Comparison of ENCODE assay signal across 8 cellular contexts in genomic region chr2:118855451-118856279, GRCh38. TPM values are rescaled to one million over a fixed set of nuclear protein-coding genes. Genes with fewer than 3 reads are reported as not detected.
DNase-seq lines count a peak whose midpoint lies in the region; ATAC-seq and TF ChIP-seq lines count a peak whose summit lies in the region.

No MANE protein-coding gene starts in this region.

- H3K27me3 Mint-ChIP-seq in Caco-2 (ENCODE audit: insufficient read depth, unreplicated experiment): peaks cover 41% of the 10 kb centered on the region
- H3K27me3 Mint-ChIP-seq in activated T-helper 17 cell treated with anti-CD3 and anti-CD28 coated beads, Interleukin-2, amount 50 U/mL, for 72 hours: peaks cover 64% of the 10 kb centered on the region

- CTCF ChIA-PET in Caco-2 (lab: Charles Lee): interaction anchor here (0.6 to 1.3 kb wide), 10 partner anchors 9 to 809 kb away, joined by 3 to 9 read pairs (median 4); no protein-coding TSS in a partner anchor
- CTCF ChIA-PET in Panc1 (lab: Charles Lee): interaction anchor here (0.6 to 1.3 kb wide), 10 partner anchors 26 to 823 kb away, joined by 3 to 9 read pairs (median 3); no protein-coding TSS in a partner anchor

- H3K4me1 ChIP-seq in Caco-2: no peaks in the 10 kb centered on the region
- H3K4me1 ChIP-seq in Panc1 (ENCODE audit: control insufficient read depth, insufficient read depth, low read length): 0 out of 2 replicates have a peak, but pooled peaks cover 3% of the 10 kb centered on the region

- ATAC-seq in GM19468 (IDR thresholded peaks at IDR 0.05; ENCODE audit: extremely low read depth, unreplicated experiment) (peak; percentile 65), Panc1 (peak; percentile 90)
- ATAC-seq in activated T-helper 17 cell treated with anti-CD3 and anti-CD28 coated beads, Interleukin-2, amount 50 U/mL, for 72 hours (replicated peaks): peak; percentile 86

- H3K36me3 Mint-ChIP-seq in Caco-2 (ENCODE audit: insufficient read depth, unreplicated experiment): no peaks in the 10 kb centered on the region
- H3K36me3 Mint-ChIP-seq in activated T-helper 17 cell treated with anti-CD3 and anti-CD28 coated beads, Interleukin-2, amount 50 U/mL, for 72 hours (ENCODE audit: low read depth): no peaks in the 10 kb centered on the region

- BruUV-seq in Caco-2 (replicated peaks; lab: Mats Ljungman, UMichigan) (no TSS peak), Panc1 (replicated peaks; lab: Mats Ljungman, UMichigan) (no TSS peak)

- H3K4me1 Mint-ChIP-seq in Caco-2 (ENCODE audit: low read depth, unreplicated experiment): no peaks in the 10 kb centered on the region
- peaks cover 10% of the 10 kb centered on the region for H3K4me1 Mint-ChIP-seq in activated T-helper 17 cell treated with anti-CD3 and anti-CD28 coated beads, Interleukin-2, amount 50 U/mL, for 72 hours

- TF ChIP-seq CTCF in Caco-2 (IDR thresholded peaks at IDR 0.05; ENCODE audit: insufficient read depth in 1 of 2, low read depth in 1 of 2, low read length in 1 of 2, severe bottlenecking in 1 of 2, unreplicated experiment in 1 of 2) (peak; percentile 74 to 94), Panc1 (IDR thresholded peaks at IDR 0.05) (peak; percentile 97), foreskin fibroblast (IDR thresholded peaks at IDR 0.05; ENCODE audit: low read depth, low read length) (peak; percentile 80)

- no peak overlapping the region for H3K27ac ChIP-seq in Panc1 (ENCODE audit: low read length)

- H3K36me3 ChIP-seq in Caco-2 (ENCODE audit: control insufficient read depth, insufficient read depth, low read length): no peaks in the 10 kb centered on the region
- H3K36me3 ChIP-seq in Panc1 (ENCODE audit: control insufficient read depth, insufficient read depth, low read length): no peaks in the 10 kb centered on the region

- in situ Hi-C loops in Panc1 (cut with HindIII; ENCODE audit: low pct_unique_long_range_greater_than_20kb, low sequenced_read_pairs): no loop called here

- no peaks in the 10 kb centered on the region for H3K9me3 Mint-ChIP-seq in Caco-2 (ENCODE audit: unreplicated experiment)
- H3K9me3 Mint-ChIP-seq in activated T-helper 17 cell treated with anti-CD3 and anti-CD28 coated beads, Interleukin-2, amount 50 U/mL, for 72 hours: no peaks in the 10 kb centered on the region

- DNase-seq in Caco-2: peak; percentile 65 to 86
- DNase-seq in HS-5 (ENCODE audit: low read depth): peak; percentile 57
- DNase-seq in Panc1 (ENCODE audit: low read depth, low spot score): no peak
- peak; percentile 62 to 88 for DNase-seq in foreskin fibroblast
- peak; percentile 20 for DNase-seq in non-pigmented ciliary epithelial cell (ENCODE audit: low read depth)
- DNase-seq in stromal cell of bone marrow (ENCODE audit: low read depth): peak; percentile 66

- intact Hi-C loops in Caco-2 (cut with micrococcal nuclease; ENCODE audit: unreplicated experiment) (loop anchor here (1.0 to 5.0 kb wide), 7 partner anchors 92 to 633 kb away; no protein-coding TSS in a partner anchor), Panc1 (cut with micrococcal nuclease; ENCODE audit: unreplicated experiment) (loop anchor here (1.0 to 10.0 kb wide), 3 partner anchors 91 to 633 kb away; no protein-coding TSS in a partner anchor)

- POLR2A ChIA-PET in Caco-2 (lab: Charles Lee): no interaction called here
- POLR2A ChIA-PET in Panc1 (lab: Charles Lee): no interaction called here

- H3K4me3 ChIP-seq in Caco-2 (ENCODE audit: low read depth, low read length): no peak overlapping the region
- peak overlapping the region; percentile 7 to 27; a peak in 3 of 4 replicates for H3K4me3 ChIP-seq in Panc1 (ENCODE audit: low read depth in 2 of 2, low read length in 2 of 2)
- H3K4me3 ChIP-seq in foreskin fibroblast (ENCODE audit: low read depth in 1 of 2, low read length in 2 of 2): peak overlapping the region; percentile 22

- no peak overlapping the region for H3K27ac Mint-ChIP-seq in Caco-2 (ENCODE audit: unreplicated experiment)
- H3K27ac Mint-ChIP-seq in activated T-helper 17 cell treated with anti-CD3 and anti-CD28 coated beads, Interleukin-2, amount 50 U/mL, for 72 hours: no peak overlapping the region

- no peaks in the 10 kb centered on the region for H3K9me3 ChIP-seq in Caco-2
- no peaks in the 10 kb centered on the region for H3K9me3 ChIP-seq in Panc1 (ENCODE audit: control insufficient read depth, insufficient read depth, low read depth, low read length)

- H3K27me3 ChIP-seq in Caco-2 (replicated peaks; ENCODE audit: control insufficient read depth, insufficient read depth, low read length): no peaks in the 10 kb centered on the region; the same call in 1 of the 2 replicates
- H3K27me3 ChIP-seq in Panc1 (ENCODE audit: control insufficient read depth, insufficient read depth, low read length): peaks cover 13% of the 10 kb centered on the region; the same call in 1 of the 2 replicates

- H3K4me3 Mint-ChIP-seq in Caco-2 (ENCODE audit: unreplicated experiment): no peak overlapping the region
- peak overlapping the region; percentile 41 for H3K4me3 Mint-ChIP-seq in activated T-helper 17 cell treated with anti-CD3 and anti-CD28 coated beads, Interleukin-2, amount 50 U/mL, for 72 hours

RNA-seq across cellular contexts. Expression of gene EN1, which starts 8.2 kb away (rescaled TPM):
- total RNA-seq in Caco-2 (2022) (0.16 and 0.37 TPM in 2 replicates), Panc1 (2021; ENCODE audit: unreplicated experiment) (0.26 TPM)
- 0.41 TPM for polyA plus RNA-seq in Panc1 (2012; ENCODE audit: insufficient read length)
- not detected for total RNA-seq in activated T-helper 17 cell treated with anti-CD3 and anti-CD28 coated beads, Interleukin-2, amount 50 U/mL, for 72 hours
